Comparison of ENCODE assay signal across 10 cellular contexts in genomic region chr2:195649629-195650190, GRCh38. TPM values are rescaled to one million over a fixed set of nuclear protein-coding genes. Genes with fewer than 3 reads are reported as not detected.
DNase-seq lines count a peak whose midpoint lies in the region; ATAC-seq, FAIRE-seq and TF ChIP-seq lines count a peak whose summit lies in the region.
"Had no signal": no experiment of that assay in that cellular context is flagged by ENCODE, and none has a peak within 500 bp of the region (broad histone marks: within the 10 kb centered on the region; RNA-seq: fewer than 3 reads in every experiment).

No MANE protein-coding gene starts in this region.

- TF ChIP-seq EP300 in K562 (IDR thresholded peaks at IDR 0.05; ENCODE audit: low read length): no peak

- H3K4me3 ChIP-seq in K562 (no peak overlapping the region), lower leg skin (ENCODE audit: low read depth, poor library complexity, severe bottlenecking) (no peak overlapping the region), gastrocnemius medialis (no peak overlapping the region)

- no peaks in the 10 kb centered on the region for H3K9me3 Mint-ChIP-seq in chondrocyte (ENCODE audit: low read depth)

- no peak for FAIRE-seq in K562 (lab: Jason Lieb, UNC)

- no peaks in the 10 kb centered on the region for H3K27me3 Mint-ChIP-seq in chondrocyte (ENCODE audit: low read depth)

- TF ChIP-seq POLR2A in K562 (conservative IDR thresholded peaks at IDR 0.05): no peak
- TF ChIP-seq POLR2A in lower leg skin (IDR thresholded peaks at IDR 0.05): no peak
- TF ChIP-seq POLR2A in gastrocnemius medialis (IDR thresholded peaks at IDR 0.05): no peak

- H4K20me1 ChIP-seq in K562 (replicated peaks; ENCODE audit: control insufficient read depth, insufficient read depth, low read length): no peaks in the 10 kb centered on the region

- CTCF ChIA-PET in K562 (lab: Yijun Ruan, JAX; ENCODE audit: low intra/inter-chr PET ratio): no interaction called here

- in situ Hi-C loops in K562 (cut with MboI) (loop anchor here (10.0 to 25.0 kb wide), 2 partner anchors 325 to 413 kb away; partner anchors contain the start of gene DNAH7), gastrocnemius medialis (cut with MboI; ENCODE audit: low sequenced_read_pairs in 4 of 4) (no loop called here)

- DNase-seq in K562 (ENCODE audit: extremely low read depth in 1 of 4, low spot score in 3 of 4) (no peak), chondrocyte (ENCODE audit: low spot score) (no peak), lower leg skin (ENCODE audit: low spot score in 2 of 2) (no peak), gastrocnemius medialis (no peak)
- DNase-seq in stimulated activated naive CD4-positive, alpha-beta T cell treated with Interleukin-2 at 50 U/mL for 16 hours (lab: John Stamatoyannopoulos, UW): no peak

- no peaks in the 10 kb centered on the region for H3K36me3 ChIP-seq in K562 (ENCODE audit: control insufficient read depth, insufficient read depth, low read length)
- no peaks in the 10 kb centered on the region for H3K36me3 ChIP-seq in gastrocnemius medialis
- H3K36me3 ChIP-seq: neutrophil had no signal

- POLR2A ChIA-PET in K562 (lab: Yijun Ruan, JAX): interaction anchor here (0.6 kb wide), 1 partner anchor 186 kb away, joined by 3 read pairs; no protein-coding TSS in a partner anchor

- no peaks in the 10 kb centered on the region for H3K9me1 ChIP-seq in K562 (ENCODE audit: control insufficient read depth, insufficient read depth, low read length)

- no peaks in the 10 kb centered on the region for H3K36me3 Mint-ChIP-seq in chondrocyte (ENCODE audit: low read depth)

- H2AFZ ChIP-seq in K562 (ENCODE audit: low read depth, low read length): peak overlapping the region; percentile 65; the same call in 1 of the 2 replicates

- H3K4me1 ChIP-seq in K562 (replicated peaks in 1 of 2; ENCODE audit: control insufficient read depth in 2 of 2, insufficient read depth in 2 of 2, low read length in 2 of 2) (peaks cover 4 to 14% of the 10 kb centered on the region in 2 experiments; a peak in 3 of 5 replicates), gastrocnemius medialis (no peaks in the 10 kb centered on the region)

- no peak for TF ChIP-seq CTCF in K562 (IDR thresholded peaks at IDR 0.05 in 2 of 3, conservative IDR thresholded peaks at IDR 0.05 in 1 of 3; ENCODE audit: insufficient read depth in 2 of 3, low read depth in 1 of 3, low read length in 3 of 3)
- no peak for TF ChIP-seq CTCF in chondrocyte (IDR thresholded peaks at IDR 0.05)
- TF ChIP-seq CTCF in lower leg skin (IDR thresholded peaks at IDR 0.05): no peak
- no peak for TF ChIP-seq CTCF in gastrocnemius medialis (IDR thresholded peaks at IDR 0.05 in 4 of 5, conservative IDR thresholded peaks at IDR 0.05 in 1 of 5)

- TF ChIP-seq RAD21 in K562 (CRISPR knock-in tag; conservative IDR thresholded peaks at IDR 0.05 in 1 of 2, IDR thresholded peaks at IDR 0.05 in 1 of 2): no peak

- H3K27ac Mint-ChIP-seq in chondrocyte (ENCODE audit: unreplicated experiment): no peak overlapping the region

- H3K4me2 ChIP-seq in K562 (ENCODE audit: insufficient read depth, low read length): no peak overlapping the region

- no peak overlapping the region for H3K27ac ChIP-seq in K562 (ENCODE audit: extremely low read depth, low read depth, low read length)
- no peak overlapping the region for H3K27ac ChIP-seq in gastrocnemius medialis
- H3K27ac ChIP-seq: neutrophil, VCaP had no signal

- BruUV-seq in K562 (replicated peaks; lab: Mats Ljungman, UMichigan): no TSS peak

- no peak overlapping the region for H3K4me3 Mint-ChIP-seq in chondrocyte (ENCODE audit: unreplicated experiment)

- peaks cover 10% of the 10 kb centered on the region for H3K4me1 Mint-ChIP-seq in chondrocyte (ENCODE audit: low read depth)

- intact Hi-C loops in K562 (cut with micrococcal nuclease): no loop called here
- intact Hi-C loops in lower leg skin (cut with DNase I; ENCODE audit: low total_unique reads): no loop called here
- intact Hi-C loops in gastrocnemius medialis (cut with DNase I; ENCODE audit: low total_unique reads): loop anchor here (10.0 kb wide), 2 partner anchors 525 to 1535 kb away; partner anchors contain the start of gene STK17B

- H3K9me3 ChIP-seq in K562 (replicated peaks; ENCODE audit: control insufficient read depth, insufficient read depth, low read depth, low read length) (no peaks in the 10 kb centered on the region), gastrocnemius medialis (no peaks in the 10 kb centered on the region)
- H3K9me3 ChIP-seq: neutrophil had no signal

- H3K9ac ChIP-seq in K562 (ENCODE audit: insufficient read depth in 1 of 2, low read depth in 2 of 2, low read length in 2 of 2): no peak overlapping the region

- WGBS in K562 (ENCODE audit: insufficient coverage, low coverage, missing lambda C conversion rate): 63% methylated on average over 5 of the region's 6 CpGs
- 72% methylated on average over 6 of the region's 6 CpGs for WGBS in lower leg skin, 2 donors

- ATAC-seq in GM18502 (IDR thresholded peaks at IDR 0.05; ENCODE audit: poor library complexity, unreplicated experiment) (peak; percentile 30), GM21717 (IDR thresholded peaks at IDR 0.05; ENCODE audit: unreplicated experiment) (peak; percentile 31), HG03442 (IDR thresholded peaks at IDR 0.05; ENCODE audit: unreplicated experiment) (peak; percentile 18), K562 (no peak), gastrocnemius medialis (no peak)

- H3K79me2 ChIP-seq in K562 (ENCODE audit: control insufficient read depth, insufficient read depth, low read length): no peaks in the 10 kb centered on the region

- H3K27me3 ChIP-seq in K562 (ENCODE audit: control insufficient read depth in 2 of 2, insufficient read depth in 2 of 2, low read length in 2 of 2): no peaks in the 10 kb centered on the region
- no peaks in the 10 kb centered on the region for H3K27me3 ChIP-seq in gastrocnemius medialis
- H3K27me3 ChIP-seq: neutrophil had no signal

TF ChIP-seq in K562, 482 proteins besides CTCF, POLR2A, EP300 and RAD21:
- TF ChIP-seq CSDE1 (IDR thresholded peaks at IDR 0.05) (no peak), MTA3 (IDR thresholded peaks at IDR 0.05; ENCODE audit: borderline replicate concordance) (no peak), POLR2AphosphoS5 (IDR thresholded peaks at IDR 0.05; ENCODE audit: control insufficient read depth, insufficient read depth, low read depth, low read length) (no peak), RBM34 (IDR thresholded peaks at IDR 0.05; ENCODE audit: borderline replicate concordance, insufficient read depth, low read length) (no peak), RAD51 (IDR thresholded peaks at IDR 0.05; ENCODE audit: borderline replicate concordance, low read depth) (no peak), CBFA2T2 (conservative IDR thresholded peaks at IDR 0.05) (no peak)
TF ChIP-seq in K562: peak in this region for 0.

RNA-seq across cellular contexts. Expression of gene SLC39A10, which starts 7.3 kb away (rescaled TPM):
- 34.4 and 95.3 TPM in 2 replicates for total RNA-seq in K562 (2011; cell fraction: chromatin; rRNA removed; ENCODE audit: low replicate concordance)
- total RNA-seq in K562 (2011; cell fraction: nucleolus; rRNA removed): 38.0 and 44.5 TPM in 2 replicates
- 59.2 and 86.5 TPM in 2 replicates for total RNA-seq in K562 (2011; cell fraction: nucleoplasm; rRNA removed)
- total RNA-seq in K562 (2014; rRNA removed): 16.7 and 20.6 TPM in 2 replicates
- total RNA-seq in K562 (2014; rRNA removed; fragmentation: Illumina TruSeq; extraction: Trizol): 40.1 and 42.6 TPM in 2 replicates
- total RNA-seq in K562 (2015; rRNA removed; fragmentation: Illumina TruSeq; extraction: Trizol): 36.5 and 37.7 TPM in 2 replicates
- total RNA-seq in K562 (2021): 34.8 and 35.5 TPM in 2 replicates
- polyA plus RNA-seq in K562 (2011; rRNA removed): 34.2 and 37.8 TPM in 2 replicates
- 7.7 and 16.7 TPM in 2 replicates for polyA plus RNA-seq in K562 (2011; cell fraction: cytosol; rRNA removed)
- 18.3 and 28.9 TPM in 2 replicates for polyA plus RNA-seq in K562 (2011; cell fraction: nucleus; rRNA removed)
- 13.0 and 15.7 TPM in 2 replicates for polyA plus RNA-seq in K562 (2012)
- polyA plus RNA-seq in K562 (2014; fragmentation: Illumina TruSeq; extraction: Trizol): 20.6 and 23.1 TPM in 2 replicates
- 10 to 100 TPM; 14.5 to 18.2 TPM for polyA plus RNA-seq in K562 (2014; fragmentation: Nextera tagmentation; extraction: Ambion mirVana)
- 12.5 and 13.7 TPM in 2 replicates for polyA plus RNA-seq in K562 (2014; rRNA removed)
- polyA minus RNA-seq in K562 (2011; rRNA and poly(A)+ RNA removed): 118 and 121 TPM in 2 replicates
- 26.0 and 45.5 TPM in 2 replicates for polyA minus RNA-seq in K562 (2011; cell fraction: cytosol; rRNA and poly(A)+ RNA removed)
- polyA minus RNA-seq in K562 (2011; cell fraction: nucleus; rRNA and poly(A)+ RNA removed): 28.3 and 51.6 TPM in 2 replicates
- total RNA-seq in chondrocyte: 19.8 to 39.6 TPM (median 24.0 TPM) in 3 replicates
- total RNA-seq in lower leg skin: 10 to 100 TPM in 2 of 4 donors, 1 to 10 TPM in 2; 8.0 to 13.6 (median 10.5) TPM
- 1 to 10 TPM; 1.6 to 3.5 (median 2.1) TPM for total RNA-seq in gastrocnemius medialis

Comparison
In these comparisons a context has a peak if more than half of its experiments do, and no peak if none do; other contexts are left out.
1. ATAC-seq: peak in GM18502 (single experiment), GM21717 (single experiment) and HG03442 (single experiment); none in K562 (single experiment) and gastrocnemius medialis (0 of 2).